Comparison of ENCODE assay signal across 29 cellular contexts in genomic region chr11:47443817-47444216, GRCh38. TPM values are rescaled to one million over a fixed set of nuclear protein-coding genes. Genes with fewer than 3 reads are reported as not detected.
"Had no signal": no experiment of that assay in that cellular context is flagged by ENCODE, and none has a peak within 500 bp of the region (broad histone marks: within the 10 kb centered on the region; RNA-seq: fewer than 3 reads in every experiment).

No MANE protein-coding gene starts in this region.

- ATAC-seq: natural killer cell; sciatic nerve; stimulated activated naive B cell treated with anti-CD40 and anti-IgM and Interleukin-4, amounts not matched to agents 10 μg/mL and 1 μg/mL and 100 μg/mL, for 72 hours; stimulated activated naive CD8-positive, alpha-beta T cell treated with anti-CD3 and anti-CD28 coated beads, Interleukin-15, Interleukin-2, amounts not matched to agents 100 U/mL and 50 U/mL, for 24 hours; upper lobe of right lung had no signal

- H3K27me3 Mint-ChIP-seq: naive B cell; stimulated activated naive B cell treated with anti-CD40 and anti-IgM and Interleukin-4, amounts not matched to agents 10 μg/mL and 1 μg/mL and 100 μg/mL, for 72 hours had no signal

- H3K9ac ChIP-seq: neural progenitor cell, parathyroid adenoma had no signal

- DNase-seq: hippocampal formation; kidney; left ventricle myocardium inferior; mesendoderm; naive B cell; natural killer cell; nephron progenitor cell; stimulated activated CD4-positive, alpha-beta T cell treated with anti-CD3 and anti-CD28 coated beads, Interleukin-12 subunit alpha, Interleukin-12 subunit beta, amount 100 ng/mL, for 4 hours; stimulated activated CD4-positive, alpha-beta T cell treated with anti-CD3 and anti-CD28 coated beads, Interleukin-15, amount 100 ng/mL, for 24 hours; stimulated activated CD4-positive, alpha-beta T cell treated with anti-CD3 and anti-CD28 coated beads, Interleukin-2, amount 100 ng/mL, for 24 hours; stimulated activated CD4-positive, alpha-beta T cell treated with anti-CD3 and anti-CD28 coated beads, Interleukin-4, amount 100 ng/mL, for 1 hour; stimulated activated naive B cell treated with anti-CD40 and anti-IgM and Interleukin-4, amounts not matched to agents 10 μg/mL and 1 μg/mL and 100 μg/mL, for 72 hours; stimulated activated naive CD8-positive, alpha-beta T cell treated with anti-CD3 and anti-CD28 coated beads, Interleukin-15, Interleukin-2, amounts not matched to agents 100 U/mL and 50 U/mL, for 24 hours; stomach; testis; transverse colon; upper lobe of right lung had no signal

- H3K4me1 Mint-ChIP-seq: mesothelial cell of epicardium; naive B cell; neural progenitor cell; stimulated activated naive B cell treated with anti-CD40 and anti-IgM and Interleukin-4, amounts not matched to agents 10 μg/mL and 1 μg/mL and 100 μg/mL, for 72 hours had no signal

- H2AFZ ChIP-seq: neural progenitor cell, parathyroid adenoma had no signal

- H3K4me2 ChIP-seq: neural progenitor cell had no signal

- H3K36me3 ChIP-seq: left ventricle myocardium inferior, neural progenitor cell, neutrophil, right atrium auricular region, stomach, thyroid gland, transverse colon, upper lobe of right lung had no signal

- H3K36me3 Mint-ChIP-seq: mesothelial cell of epicardium, naive B cell, natural killer cell, neural progenitor cell had no signal

- H3K79me2 ChIP-seq: parathyroid adenoma had no signal

- FAIRE-seq: islet of Langerhans, kidney, urothelium cell line had no signal

- H3K27ac ChIP-seq: neural progenitor cell, neutrophil, parathyroid adenoma, right atrium auricular region, skin epidermis, stomach, testis, thyroid gland, transverse colon, upper lobe of right lung had no signal

- H3K4me1 ChIP-seq: neural progenitor cell, parathyroid adenoma, stomach, testis, transverse colon, upper lobe of right lung had no signal

- H3K4me3 Mint-ChIP-seq: mesothelial cell of epicardium; natural killer cell; nephron progenitor cell; neural progenitor cell; stimulated activated naive B cell treated with anti-CD40 and anti-IgM and Interleukin-4, amounts not matched to agents 10 μg/mL and 1 μg/mL and 100 μg/mL, for 72 hours had no signal

- H3K27me3 ChIP-seq: neural progenitor cell, neutrophil, right atrium auricular region, stomach, testis, thyroid gland, transverse colon, upper lobe of right lung had no signal

- H3K27ac Mint-ChIP-seq: mesothelial cell of epicardium; naive B cell; natural killer cell; neural progenitor cell; stimulated activated naive B cell treated with anti-CD40 and anti-IgM and Interleukin-4, amounts not matched to agents 10 μg/mL and 1 μg/mL and 100 μg/mL, for 72 hours had no signal

- H3K9me3 ChIP-seq: left ventricle myocardium inferior, neutrophil, right atrium auricular region, stomach, testis, thyroid gland, transverse colon, upper lobe of right lung had no signal

- H3K4me3 ChIP-seq: left ventricle myocardium inferior, lung, neural progenitor cell, right atrium auricular region, skin epidermis, stomach, testis, thyroid gland, transverse colon, upper lobe of right lung had no signal

- H3K9me3 Mint-ChIP-seq: mesothelial cell of epicardium; naive B cell; natural killer cell; nephron progenitor cell; neural progenitor cell; stimulated activated naive B cell treated with anti-CD40 and anti-IgM and Interleukin-4, amounts not matched to agents 10 μg/mL and 1 μg/mL and 100 μg/mL, for 72 hours had no signal

RNA-seq across cellular contexts. Expression of gene RAPSN, which starts 5.1 kb away (rescaled TPM):
- total RNA-seq: occipital lobe, right atrium auricular region, transverse colon had no signal
